ENCODE assay signal across 8 cellular contexts in the genomic region with DNA sequence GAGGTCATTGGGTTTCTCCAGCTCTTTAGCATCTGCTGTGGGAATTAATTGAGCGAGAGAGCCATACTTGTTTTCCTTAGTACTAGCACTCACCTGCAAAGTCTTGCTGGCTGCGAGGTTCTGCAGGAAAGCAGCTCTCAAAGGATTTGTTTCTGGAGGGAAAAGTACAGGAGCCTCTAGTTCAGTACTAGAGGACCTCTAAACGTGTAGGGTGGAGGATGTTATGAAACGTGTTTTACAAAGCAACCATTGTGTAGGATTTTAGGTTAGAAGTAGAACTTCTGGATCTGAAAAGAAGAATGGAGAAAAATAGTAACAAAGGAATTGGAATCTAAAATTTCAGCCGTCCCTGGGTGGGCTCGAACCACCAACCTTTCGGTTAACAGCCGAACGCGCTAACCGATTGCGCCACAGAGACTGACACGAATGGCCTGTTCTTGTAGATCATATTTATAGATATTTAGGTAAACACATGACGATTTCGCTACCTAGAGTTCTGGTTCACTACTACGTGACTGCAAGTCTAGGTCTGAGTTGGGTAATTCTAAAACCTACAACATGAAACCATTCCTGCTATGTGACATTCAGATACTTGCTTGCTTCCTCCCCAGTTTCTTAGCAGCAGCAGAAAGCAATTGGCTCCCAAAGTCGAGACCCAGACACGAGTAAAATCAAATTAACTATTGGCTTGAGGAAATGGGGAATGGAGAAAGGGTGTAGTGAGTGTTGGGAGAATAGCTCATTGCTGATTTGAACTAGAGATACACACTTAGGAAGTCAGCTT.
DNase-seq lines count a peak whose midpoint lies in the region; ATAC-seq and TF ChIP-seq lines count a peak whose summit lies in the region.

No MANE protein-coding gene starts in this region.

- peak overlapping the region; percentile 90 for H3K27ac Mint-ChIP-seq in central memory CD8-positive, alpha-beta T cell (ENCODE audit: low read depth)
- H3K27ac Mint-ChIP-seq in osteocyte (ENCODE audit: unreplicated experiment): no peak overlapping the region

- peak overlapping the region; percentile 62 for H3K4me3 Mint-ChIP-seq in central memory CD8-positive, alpha-beta T cell
- peak overlapping the region; percentile 48 for H3K4me3 Mint-ChIP-seq in osteocyte (ENCODE audit: unreplicated experiment)

- ATAC-seq in central memory CD8-positive, alpha-beta T cell (replicated peaks; ENCODE audit: extremely low read depth, poor library complexity, severe bottlenecking): peak; percentile 68
- no peak for ATAC-seq in HG03442 (IDR thresholded peaks at IDR 0.05; ENCODE audit: unreplicated experiment)

- TF ChIP-seq CTCF in osteocyte (IDR thresholded peaks at IDR 0.05): no peak

- peaks cover 13% of the 10 kb centered on the region for H3K4me1 Mint-ChIP-seq in central memory CD8-positive, alpha-beta T cell
- peaks cover 12% of the 10 kb centered on the region for H3K4me1 Mint-ChIP-seq in osteocyte (ENCODE audit: unreplicated experiment)

- H3K27me3 Mint-ChIP-seq in central memory CD8-positive, alpha-beta T cell: peaks cover 60% of the 10 kb centered on the region
- peaks cover 65% of the 10 kb centered on the region for H3K27me3 Mint-ChIP-seq in osteocyte (ENCODE audit: unreplicated experiment)

- DNase-seq in ELF-1 (ENCODE audit: low read depth, low spot score): peak; percentile 72
- peak; percentile 20 for DNase-seq in LHCN-M2 (ENCODE audit: low read depth)
- DNase-seq in central memory CD8-positive, alpha-beta T cell (ENCODE audit: low spot score in 2 of 2): peak in 1 of 2 donors; percentile 39
- DNase-seq in osteocyte (ENCODE audit: extremely low spot score, unreplicated experiment): peak; percentile 76
- no peak for DNase-seq in NCI-H510A treated with DMSO at 0.1 percent for 48 hours (lab: John Stamatoyannopoulos, UW)
- no peak for DNase-seq in effector CD8-positive, alpha-beta T cell (lab: John Stamatoyannopoulos, UW)
- DNase-seq in NAMALWA (ENCODE audit: low spot score): no peak

- H3K36me3 Mint-ChIP-seq in central memory CD8-positive, alpha-beta T cell (ENCODE audit: insufficient read depth): peaks cover 23% of the 10 kb centered on the region
- no peaks in the 10 kb centered on the region for H3K36me3 Mint-ChIP-seq in osteocyte (ENCODE audit: unreplicated experiment)

- no peaks in the 10 kb centered on the region for H3K9me3 Mint-ChIP-seq in central memory CD8-positive, alpha-beta T cell
- H3K9me3 Mint-ChIP-seq in osteocyte (ENCODE audit: unreplicated experiment): no peaks in the 10 kb centered on the region

Comparison
In these comparisons a context has a peak if more than half of its experiments do, and no peak if none do; other contexts are left out.
1. DNase-seq: peak in ELF-1 (single experiment), LHCN-M2 (single experiment) and osteocyte (single experiment); none in NCI-H510A treated with DMSO at 0.1 percent for 48 hours (single experiment), effector CD8-positive, alpha-beta T cell (single experiment) and NAMALWA (single experiment).